1 cellular context compared by ENCODE assay signal in genomic region chr12:102756564-102756963, GRCh38.
TF ChIP-seq lines count a peak whose summit lies in the region.

No MANE protein-coding gene starts in this region.

TF ChIP-seq in H1, 55 proteins besides CTCF, POLR2A, EP300 and RAD21:
- TF ChIP-seq JUN (IDR thresholded peaks at IDR 0.05; ENCODE audit: low read depth, low read length) (no peak), CBX8 (IDR thresholded peaks at IDR 0.05; ENCODE audit: borderline replicate concordance, low read depth, low read length) (no peak), TEAD4 (IDR thresholded peaks at IDR 0.05; ENCODE audit: low read depth, low read length) (no peak), SP1 (IDR thresholded peaks at IDR 0.05; ENCODE audit: low read depth, low read length) (no peak), TCF12 (IDR thresholded peaks at IDR 0.05; ENCODE audit: low read depth, low read length) (no peak), KDM1A (IDR thresholded peaks at IDR 0.05; ENCODE audit: borderline replicate concordance, low read length) (no peak), CBX5 (IDR thresholded peaks at IDR 0.05; ENCODE audit: low read depth, low read length) (no peak), FOSL1 (IDR thresholded peaks at IDR 0.05; ENCODE audit: insufficient read depth, low read depth, low read length) (no peak), TAF1 (IDR thresholded peaks at IDR 0.05; ENCODE audit: low read depth, low read length) (no peak), HDAC2 (IDR thresholded peaks at IDR 0.05; ENCODE audit: borderline replicate concordance in 1 of 2, low read depth in 2 of 2, low read length in 2 of 2) (no peak), MAX (IDR thresholded peaks at IDR 0.05) (no peak), ATF2 (IDR thresholded peaks at IDR 0.05; ENCODE audit: low read length) (no peak)
- TF ChIP-seq, protein P1, sequence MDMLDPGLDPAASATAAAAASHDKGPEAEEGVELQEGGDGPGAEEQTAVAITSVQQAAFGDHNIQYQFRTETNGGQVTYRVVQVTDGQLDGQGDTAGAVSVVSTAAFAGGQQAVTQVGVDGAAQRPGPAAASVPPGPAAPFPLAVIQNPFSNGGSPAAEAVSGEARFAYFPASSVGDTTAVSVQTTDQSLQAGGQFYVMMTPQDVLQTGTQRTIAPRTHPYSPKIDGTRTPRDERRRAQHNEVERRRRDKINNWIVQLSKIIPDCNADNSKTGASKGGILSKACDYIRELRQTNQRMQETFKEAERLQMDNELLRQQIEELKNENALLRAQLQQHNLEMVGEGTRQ (IDR thresholded peaks at IDR 0.05; ENCODE audit: low read length): no peak
TF ChIP-seq in H1: peak in this region for 0.
